18 cellular contexts compared by ENCODE assay signal in the genomic region with DNA sequence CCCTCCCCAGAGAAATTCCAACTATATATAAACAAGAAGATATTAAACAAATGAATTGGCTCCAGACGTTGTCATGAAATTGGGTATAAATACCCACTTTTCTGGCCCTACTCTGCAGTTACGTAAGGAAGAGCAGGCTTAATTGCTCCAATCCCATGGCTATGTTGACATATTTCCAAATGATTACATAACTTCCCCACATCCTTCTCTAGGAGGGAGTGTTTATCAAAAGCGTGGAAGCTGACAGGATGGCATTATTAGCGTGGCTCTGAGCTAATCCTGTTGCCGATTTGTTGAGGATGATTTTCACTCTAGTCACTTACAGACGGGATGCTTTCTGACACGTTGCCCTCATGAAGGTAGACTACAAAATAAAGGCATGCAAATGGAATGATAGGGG.
DNase-seq lines count a peak whose midpoint lies in the region; ATAC-seq and TF ChIP-seq lines count a peak whose summit lies in the region.
"Had no signal": no experiment of that assay in that cellular context is flagged by ENCODE, and none has a peak within 500 bp of the region (broad histone marks: within the 10 kb centered on the region; RNA-seq: fewer than 3 reads in every experiment).

No MANE protein-coding gene starts in this region.

- no peak overlapping the region for H3K4me3 Mint-ChIP-seq in naive thymus-derived CD8-positive, alpha-beta T cell
- H3K4me3 Mint-ChIP-seq: activated CD8-positive, alpha-beta T cell treated with anti-CD3 and anti-CD28 coated beads for 36 hours; activated T-cell treated with anti-CD3 and anti-CD28 coated beads, Interleukin-2, amount 50 U/mL, for 72 hours; B cell had no signal

- POLR2A ChIA-PET in naive thymus-derived CD8-positive, alpha-beta T cell (lab: Charles Lee): no interaction called here

- H3K9me3 Mint-ChIP-seq in naive thymus-derived CD8-positive, alpha-beta T cell: peaks cover 0 to 16% (median 0%) of the 10 kb centered on the region in 9 donors

- peak; percentile 20 for ATAC-seq in lung (ENCODE audit: insufficient read depth, low FRiP score)
- ATAC-seq in naive thymus-derived CD8-positive, alpha-beta T cell: no peak
- ATAC-seq: activated CD8-positive, alpha-beta T cell treated with anti-CD3 and anti-CD28 coated beads for 36 hours; activated T-cell treated with anti-CD3 and anti-CD28 coated beads, Interleukin-2, amount 50 U/mL, for 72 hours; right cardiac atrium had no signal

- no peak overlapping the region for H3K9ac ChIP-seq in mammary epithelial cell (ENCODE audit: insufficient read depth, low read length)

- no peak for TF ChIP-seq CTCF in AG10803 (conservative IDR thresholded peaks at IDR 0.05; ENCODE audit: low read length)
- no peak for TF ChIP-seq CTCF in mammary epithelial cell (conservative IDR thresholded peaks at IDR 0.05 in 1 of 2, IDR thresholded peaks at IDR 0.05 in 1 of 2; ENCODE audit: extremely low read depth in 1 of 2, insufficient read depth in 1 of 2, low read depth in 1 of 2, low read length in 2 of 2)
- TF ChIP-seq CTCF in lung (IDR thresholded peaks at IDR 0.05; ENCODE audit: control extremely low read depth, extremely low read depth): no peak

- no peak overlapping the region for H3K27ac Mint-ChIP-seq in naive thymus-derived CD8-positive, alpha-beta T cell
- H3K27ac Mint-ChIP-seq: activated CD8-positive, alpha-beta T cell treated with anti-CD3 and anti-CD28 coated beads for 36 hours; activated T-cell treated with anti-CD3 and anti-CD28 coated beads, Interleukin-2, amount 50 U/mL, for 72 hours; B cell had no signal

- no peaks in the 10 kb centered on the region for H4K20me1 ChIP-seq in mammary epithelial cell (ENCODE audit: insufficient read depth, low read length)

- peak; percentile 51 for DNase-seq in AG10803 (ENCODE audit: low read depth)
- peak; percentile 24 for DNase-seq in HS-5 (ENCODE audit: low read depth)
- peak; percentile 1 for DNase-seq in mammary epithelial cell
- DNase-seq in lung (ENCODE audit: low spot score): no peak
- DNase-seq in NCI-H526 treated with DMSO at 0.1 percent for 48 hours (lab: John Stamatoyannopoulos, UW): no peak
- DNase-seq in AML-193 (lab: John Stamatoyannopoulos, UW): no peak
- DNase-seq in naive thymus-derived CD8-positive, alpha-beta T cell: no peak
- no peak for DNase-seq in activated gamma-delta T cell (lab: John Stamatoyannopoulos, UW)
- DNase-seq: activated CD8-positive, alpha-beta T cell treated with anti-CD3 and anti-CD28 coated beads for 36 hours; activated T-cell treated with anti-CD3 and anti-CD28 coated beads, Interleukin-2, amount 50 U/mL, for 72 hours; Calu3; central memory CD4-positive, alpha-beta T cell; effector CD8-positive, alpha-beta T cell; NCI-H2171 treated with DMSO at 0.1 percent for 48 hours; right cardiac atrium; substantia nigra had no signal

- no TSS peak for BruUV-seq in mammary epithelial cell (replicated peaks; lab: Mats Ljungman, UMichigan)

- WGBS in mammary epithelial cell (ENCODE audit: low coverage, missing lambda C conversion rate): 53% methylated on average over 7 of the region's 7 CpGs
- WGBS in lung, 2 donors: 38 to 52% methylated on average over 7 of the region's 7 CpGs

- H3K27me3 ChIP-seq in mammary epithelial cell (ENCODE audit: insufficient read depth, low read length) (no peaks in the 10 kb centered on the region), lung (ENCODE audit: control insufficient read depth, insufficient read depth) (no peaks in the 10 kb centered on the region)

- dilution Hi-C loops in mammary epithelial cell (cut with HindIII; ENCODE audit: low sequenced_read_pairs): no loop called here

- H3K36me3 Mint-ChIP-seq in naive thymus-derived CD8-positive, alpha-beta T cell: no peaks in the 10 kb centered on the region

- intact Hi-C loops in mammary epithelial cell (cut with micrococcal nuclease): no loop called here

- no peaks in the 10 kb centered on the region for H3K4me1 Mint-ChIP-seq in naive thymus-derived CD8-positive, alpha-beta T cell
- H3K4me1 Mint-ChIP-seq: B cell had no signal

- in situ Hi-C loops in mammary epithelial cell (cut with MboI; ENCODE audit: low sequenced_read_pairs in 2 of 2): no loop called here

- no peak overlapping the region for H3K4me3 ChIP-seq in AG10803 (ENCODE audit: low read length)
- H3K4me3 ChIP-seq in mammary epithelial cell (replicated peaks in 1 of 3; ENCODE audit: insufficient read depth in 1 of 3, low read depth in 2 of 3, low read length in 3 of 3): no peak overlapping the region
- H3K4me3 ChIP-seq in lung: no peak overlapping the region
- H3K4me3 ChIP-seq: HAP-1 had no signal

- H3K4me2 ChIP-seq in mammary epithelial cell (ENCODE audit: insufficient read depth, low read depth, low read length): no peak overlapping the region

- peaks cover 5% of the 10 kb centered on the region for H3K9me3 ChIP-seq in mammary epithelial cell (replicated peaks; ENCODE audit: insufficient read depth, low read length)
- peaks cover 0 to 13% of the 10 kb centered on the region in 2 donors for H3K9me3 ChIP-seq in lung (ENCODE audit: control insufficient read depth in 2 of 2, insufficient read depth in 1 of 2, low read length in 1 of 2)

- no peaks in the 10 kb centered on the region for H3K36me3 ChIP-seq in mammary epithelial cell (ENCODE audit: insufficient read depth, low read length)
- H3K36me3 ChIP-seq in lung (ENCODE audit: control insufficient read depth in 2 of 2, insufficient read depth in 2 of 2, low read length in 2 of 2): no peaks in the 10 kb centered on the region
- H3K36me3 ChIP-seq: HAP-1 had no signal

- peaks cover 0 to 5% (median 0%) of the 10 kb centered on the region in 5 donors for H3K27me3 Mint-ChIP-seq in naive thymus-derived CD8-positive, alpha-beta T cell
- H3K27me3 Mint-ChIP-seq: activated CD8-positive, alpha-beta T cell treated with anti-CD3 and anti-CD28 coated beads for 36 hours; B cell had no signal

- no peaks in the 10 kb centered on the region for H3K79me2 ChIP-seq in mammary epithelial cell (ENCODE audit: insufficient read depth, low read length)

- H3K4me1 ChIP-seq in mammary epithelial cell (ENCODE audit: insufficient read depth, low read length): no peaks in the 10 kb centered on the region
- peaks cover 0 to 1% of the 10 kb centered on the region in 2 donors for H3K4me1 ChIP-seq in lung (ENCODE audit: control insufficient read depth in 2 of 2, insufficient read depth in 2 of 2, low read length in 2 of 2)
- H3K4me1 ChIP-seq: HAP-1 had no signal

- CTCF ChIA-PET in mammary epithelial cell (lab: Charles Lee; ENCODE audit: low non-redundant PET): no interaction called here

- H2AFZ ChIP-seq in mammary epithelial cell (ENCODE audit: low read depth, low read length): no peak overlapping the region

- H3K27ac ChIP-seq in mammary epithelial cell (ENCODE audit: insufficient read depth, low read depth, low read length): no peak overlapping the region
- H3K27ac ChIP-seq in lung (ENCODE audit: low read depth in 1 of 2, low read length in 1 of 2): no peak overlapping the region

Comparison
In these comparisons a context has a peak if more than half of its experiments do, and no peak if none do; other contexts are left out.
1. DNase-seq: peak in AG10803 (single experiment), HS-5 (single experiment) and mammary epithelial cell (single experiment); none in lung (single experiment), NCI-H526 treated with DMSO at 0.1 percent for 48 hours (single experiment), AML-193 (0 of 2), naive thymus-derived CD8-positive, alpha-beta T cell (0 of 10) and activated gamma-delta T cell (single experiment).